In genomic region chr5:122327110-122327509, GRCh38 we compare ENCODE assay signal across 19 cellular contexts. TPM values are rescaled to one million over a fixed set of nuclear protein-coding genes. Genes with fewer than 3 reads are reported as not detected.
"Had no signal": no experiment of that assay in that cellular context is flagged by ENCODE, and none has a peak within 500 bp of the region (broad histone marks: within the 10 kb centered on the region; RNA-seq: fewer than 3 reads in every experiment).

No MANE protein-coding gene starts in this region.

- DNase-seq: activated CD4-positive, alpha-beta memory T cell treated with anti-CD3 and anti-CD28 coated beads, Interleukin-2, amount 10 ng/mL, durations not matched to agents 7 days and 5 days; activated CD4-positive, alpha-beta T cell treated with anti-CD3 and anti-CD28 coated beads, Interleukin-2, amount 10 ng/mL, durations not matched to agents 24 days and 14 days; activated effector memory CD4-positive, alpha-beta T cell treated with Interleukin-2 at 50 U/mL for 16 hours; activated naive CD4-positive, alpha-beta T cell treated with anti-CD3 and anti-CD28 coated beads, Interleukin-2, amount 10 ng/mL, durations not matched to agents 7 days and 5 days; activated T-cell treated with anti-CD3 and anti-CD28 coated beads, Interleukin-2, amount 50 U/mL, for 72 hours; amygdala; cerebellar nuclear complex; esophagus squamous epithelium; gastrocnemius medialis; islet precursor cell; left cardiac atrium; stimulated activated CD4-positive, alpha-beta T cell treated with anti-CD3 and anti-CD28 coated beads, Interleukin-2, amount 100 ng/mL, for 48 hours; stimulated activated naive CD4-positive, alpha-beta T cell treated with Interleukin-2 at 50 U/mL for 16 hours; upper lobe of left lung had no signal

- H3K27me3 ChIP-seq: esophagus squamous epithelium, gastrocnemius medialis, upper lobe of left lung had no signal

- H3K4me3 ChIP-seq: coronary artery, esophagus squamous epithelium, gastrocnemius medialis, upper lobe of left lung had no signal

- FAIRE-seq: bronchial epithelial cell had no signal

- ATAC-seq: activated CD4-positive, CD25-positive, alpha-beta regulatory T cell treated with anti-CD3 and anti-CD28 coated beads, Interleukin-2, amount 50 U/mL, for 24 hours; activated T-cell treated with anti-CD3 and anti-CD28 coated beads, Interleukin-2, amount 50 U/mL, for 72 hours; gastrocnemius medialis; left cardiac atrium; natural killer cell treated with Interleukin-12 subunit alpha and Interleukin-12 subunit beta and Interleukin-15 and Interleukin-18, amount 100 ng/mL, for 72 hours had no signal

- H3K9me3 ChIP-seq: esophagus squamous epithelium, gastrocnemius medialis, upper lobe of left lung had no signal

- H3K36me3 ChIP-seq: esophagus squamous epithelium, gastrocnemius medialis, upper lobe of left lung had no signal

- H3K4me1 ChIP-seq: gastrocnemius medialis, upper lobe of left lung had no signal

- H3K27ac ChIP-seq: coronary artery, esophagus squamous epithelium, gastrocnemius medialis, upper lobe of left lung, VCaP had no signal

RNA-seq across cellular contexts. Expression of gene SNCAIP, which starts 15.1 kb away (rescaled TPM):
- total RNA-seq: activated CD4-positive, alpha-beta memory T cell treated with anti-CD3 and anti-CD28 coated beads, Interleukin-2, amount 10 ng/mL, durations not matched to agents 7 days and 5 days; activated CD4-positive, alpha-beta T cell treated with anti-CD3 and anti-CD28 coated beads, Interleukin-2, amount 10 ng/mL, durations not matched to agents 24 days and 14 days; activated T-cell treated with anti-CD3 and anti-CD28 coated beads, Interleukin-2, amount 50 U/mL, for 72 hours; natural killer cell treated with Interleukin-12 subunit alpha and Interleukin-12 subunit beta and Interleukin-15 and Interleukin-18, amount 100 ng/mL, for 72 hours had no signal
